ENCODE assay signal across 8 cellular contexts in genomic region chr19:10404888-10405808, GRCh38.
DNase-seq lines count a peak whose midpoint lies in the region; ATAC-seq and TF ChIP-seq lines count a peak whose summit lies in the region.

No MANE protein-coding gene starts in this region.

- peak; percentile 55 for DNase-seq in DMS 273 (lab: John Stamatoyannopoulos, UW; ENCODE audit: unreplicated experiment)
- DNase-seq in DMS 273 treated with DMSO at 0.1 percent for 48 hours (lab: John Stamatoyannopoulos, UW), result no peak
- peak; percentile 58 for DNase-seq in activated CD8-positive, alpha-beta memory T cell treated with anti-CD3 and anti-CD28 coated beads, Interleukin-2, amount 50 U/mL, for 4 hours
- DNase-seq in foreskin fibroblast, result peak in 1 of 2 donors; percentile 29
- peak; percentile 61 for DNase-seq in stimulated activated naive CD4-positive, alpha-beta T cell treated with Interleukin-2 at 50 U/mL for 16 hours (lab: John Stamatoyannopoulos, UW)
- DNase-seq in COLO829 (ENCODE audit: low spot score), result no peak
- DNase-seq in NCI-H2196 treated with DMSO at 0.1 percent for 48 hours (lab: John Stamatoyannopoulos, UW; ENCODE audit: unreplicated experiment), result no peak

- H3K4me3 ChIP-seq in foreskin fibroblast (ENCODE audit: low read depth in 1 of 2, low read length in 2 of 2), result peak overlapping the region; percentile 96 to 99

- no peak for TF ChIP-seq CTCF in foreskin fibroblast (IDR thresholded peaks at IDR 0.05; ENCODE audit: low read depth, low read length)

- ATAC-seq in GM21619 (IDR thresholded peaks at IDR 0.05; ENCODE audit: unreplicated experiment), result no peak

Comparison
In these comparisons a context has a peak if more than half of its experiments do, and no peak if none do; other contexts are left out.
1. DNase-seq: peak in DMS 273 (single experiment), activated CD8-positive, alpha-beta memory T cell treated with anti-CD3 and anti-CD28 coated beads, Interleukin-2, amount 50 U/mL, for 4 hours (single experiment) and stimulated activated naive CD4-positive, alpha-beta T cell treated with Interleukin-2 at 50 U/mL for 16 hours (single experiment); none in DMS 273 treated with DMSO at 0.1 percent for 48 hours (single experiment), COLO829 (single experiment) and NCI-H2196 treated with DMSO at 0.1 percent for 48 hours (single experiment).